ENCODE assay signal across 11 cellular contexts in the genomic region with DNA sequence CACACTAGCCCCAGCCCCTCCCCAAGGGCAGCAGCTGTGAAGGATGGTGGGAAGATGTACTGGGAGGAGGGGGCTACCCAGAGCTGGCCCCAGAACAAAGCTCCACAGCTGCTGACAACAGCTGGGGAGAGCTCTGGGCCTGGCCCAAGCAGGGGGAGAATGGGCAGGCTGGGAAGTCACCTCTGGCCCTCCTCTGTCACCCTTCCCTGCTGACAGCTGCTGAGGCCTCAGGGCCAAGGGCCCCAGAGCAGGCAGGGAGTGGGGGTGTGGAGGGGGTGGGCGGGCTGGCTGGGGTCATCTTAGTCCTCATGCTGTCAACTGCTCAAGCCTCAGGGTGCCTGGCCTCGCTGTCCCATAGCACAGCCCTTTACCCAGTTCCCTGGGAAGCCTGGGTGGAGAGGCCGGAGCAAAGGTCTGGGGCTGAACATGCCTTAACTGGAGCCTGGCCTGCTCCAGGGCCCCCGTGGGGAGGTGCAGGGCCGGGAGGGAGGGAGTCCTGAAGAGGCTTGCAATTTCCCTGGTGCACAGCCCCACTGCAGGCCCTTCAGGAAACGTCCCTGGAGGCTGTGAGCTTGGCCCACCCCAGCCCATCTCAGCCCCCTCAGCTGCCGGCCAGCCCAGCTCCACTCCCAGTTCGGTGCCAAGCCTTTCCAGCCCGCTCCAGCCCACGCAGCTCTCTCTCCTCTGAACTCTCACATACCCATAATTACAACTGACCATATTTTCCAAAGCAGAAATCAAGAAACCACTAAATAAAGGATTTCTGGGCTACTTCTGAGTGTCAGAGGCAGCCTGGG. TPM values are rescaled to one million over a fixed set of nuclear protein-coding genes. Genes with fewer than 3 reads are reported as not detected.
DNase-seq lines count a peak whose midpoint lies in the region; ATAC-seq, FAIRE-seq and TF ChIP-seq lines count a peak whose summit lies in the region.
"Had no signal": no experiment of that assay in that cellular context is flagged by ENCODE, and none has a peak within 500 bp of the region (broad histone marks: within the 10 kb centered on the region; RNA-seq: fewer than 3 reads in every experiment).

No MANE protein-coding gene starts in this region.

- H2BK15ac ChIP-seq in mesendoderm (replicated peaks; ENCODE audit: low read depth), result no peak overlapping the region

- no TSS peak for BruUV-seq in endothelial cell of umbilical vein (replicated peaks; lab: Mats Ljungman, UMichigan)

- peak; percentile 25 for TF ChIP-seq POLR2A in endothelial cell of umbilical vein (IDR thresholded peaks at IDR 0.05; ENCODE audit: low read depth, low read length)
- TF ChIP-seq POLR2A in suprapubic skin (IDR thresholded peaks at IDR 0.05), result no peak

- H2BK120ac ChIP-seq in mesendoderm (ENCODE audit: low read depth, low read length), result no peak overlapping the region

- H3K36me3 ChIP-seq in endothelial cell of umbilical vein (ENCODE audit: control insufficient read depth in 2 of 2, extremely low read depth in 1 of 2, insufficient read depth in 2 of 2, low read length in 2 of 2) (peaks cover 8 to 28% of the 10 kb centered on the region in 2 experiments), mesendoderm (ENCODE audit: control insufficient read depth, insufficient read depth, low read length) (no peaks in the 10 kb centered on the region), suprapubic skin (no peaks in the 10 kb centered on the region)

- H3K79me1 ChIP-seq in mesendoderm (ENCODE audit: low read length), result peaks cover 8% of the 10 kb centered on the region

- H3K4me3 ChIP-seq in endothelial cell of umbilical vein (replicated peaks in 1 of 3; ENCODE audit: insufficient read depth in 1 of 3, low read depth in 1 of 3, low read length in 3 of 3) (no peak overlapping the region), mesendoderm (ENCODE audit: low read length) (no peak overlapping the region), suprapubic skin (no peak overlapping the region)

- intact Hi-C loops in endothelial cell of umbilical vein (cut with micrococcal nuclease), result loop anchor here (2.0 kb wide), 1 partner anchor 63 kb away; no protein-coding TSS in a partner anchor

- no peaks in the 10 kb centered on the region for H3K27me3 ChIP-seq in endothelial cell of umbilical vein (ENCODE audit: control insufficient read depth in 2 of 2, insufficient read depth in 2 of 2, low read length in 2 of 2)
- no peaks in the 10 kb centered on the region for H3K27me3 ChIP-seq in mesendoderm (ENCODE audit: insufficient read depth, low read length, poor library complexity)
- no peaks in the 10 kb centered on the region for H3K27me3 ChIP-seq in suprapubic skin

- H3K9ac ChIP-seq in endothelial cell of umbilical vein (replicated peaks; ENCODE audit: extremely low read depth, insufficient read depth, low read length), result peak overlapping the region; percentile 49
- H3K9ac ChIP-seq in mesendoderm (ENCODE audit: low read length), result no peak overlapping the region

- H3K79me2 ChIP-seq in endothelial cell of umbilical vein (ENCODE audit: control insufficient read depth, insufficient read depth, low read length) (peaks cover 92% of the 10 kb centered on the region), mesendoderm (ENCODE audit: control insufficient read depth, insufficient read depth, low read length) (no peaks in the 10 kb centered on the region)

- dilution Hi-C loops in endothelial cell of umbilical vein (cut with MboI; ENCODE audit: extremely low pct_ligation_motif_present, low sequenced_read_pairs), result no loop called here

- FAIRE-seq in endothelial cell of umbilical vein (lab: Jason Lieb, UNC), result peak; percentile 8

- H3K9me1 ChIP-seq in endothelial cell of umbilical vein (replicated peaks; ENCODE audit: control insufficient read depth, extremely low read depth, insufficient read depth, low read length), result no peaks in the 10 kb centered on the region

- no CpG with 5 or more reads among the region's 10 CpGs for WGBS in mesendoderm (ENCODE audit: extremely low coverage, insufficient coverage, low lambda C conversion rate)
- 25% methylated on average over 5 of the region's 10 CpGs for WGBS in suprapubic skin

- ATAC-seq in HG03460 (IDR thresholded peaks at IDR 0.05; ENCODE audit: unreplicated experiment) (no peak), HG02763 (IDR thresholded peaks at IDR 0.05; ENCODE audit: unreplicated experiment) (no peak)

- POLR2A ChIA-PET in endothelial cell of umbilical vein (lab: Charles Lee), result interaction anchor here (0.5 to 1.2 kb wide), 2 partner anchors 12 to 109 kb away, joined by 6 to 7 read pairs; no protein-coding TSS in a partner anchor

- H3K18ac ChIP-seq in mesendoderm (ENCODE audit: low read length), result peak overlapping the region; percentile 75

- no peak overlapping the region for H2BK5ac ChIP-seq in mesendoderm (ENCODE audit: low read length)

- TF ChIP-seq CTCF in endothelial cell of umbilical vein (IDR thresholded peaks at IDR 0.05; ENCODE audit: extremely low read depth in 1 of 2, insufficient read depth in 1 of 2, low read depth in 1 of 2, low read length in 2 of 2) (no peak), suprapubic skin (IDR thresholded peaks at IDR 0.05) (no peak)

- H3K4me1 ChIP-seq in endothelial cell of umbilical vein (ENCODE audit: control insufficient read depth, extremely low read depth, insufficient read depth, low read length) (peaks cover 94% of the 10 kb centered on the region), mesendoderm (ENCODE audit: control insufficient read depth, low read depth, low read length) (peaks cover 15% of the 10 kb centered on the region), suprapubic skin (peaks cover 98% of the 10 kb centered on the region)

- H3K23ac ChIP-seq in mesendoderm (ENCODE audit: low read length), result no peak overlapping the region

- no peak overlapping the region for H4K5ac ChIP-seq in mesendoderm (ENCODE audit: low read length)

- no peak overlapping the region for H2AK5ac ChIP-seq in mesendoderm (ENCODE audit: low read length)

- no peak overlapping the region for H4K8ac ChIP-seq in mesendoderm (ENCODE audit: low read depth, low read length)

- H3K4me2 ChIP-seq in endothelial cell of umbilical vein (ENCODE audit: insufficient read depth, low read length), result no peak overlapping the region
- H3K4me2 ChIP-seq in mesendoderm (ENCODE audit: low read length), result no peak overlapping the region

- CTCF ChIA-PET in endothelial cell of umbilical vein (lab: Charles Lee), result interaction anchor here (1.0 to 1.9 kb wide), 8 partner anchors 10 to 52 kb away, joined by 3 to 8 read pairs (median 4); a partner anchor contains a TSS

- H3K27ac ChIP-seq in endothelial cell of umbilical vein (ENCODE audit: insufficient read depth, low read depth, low read length) (peak overlapping the region; percentile 94), mesendoderm (ENCODE audit: low read depth, low read length) (peak overlapping the region; percentile 80), suprapubic skin (peak overlapping the region; percentile 88)

- no peak overlapping the region for H2AFZ ChIP-seq in endothelial cell of umbilical vein (ENCODE audit: low read depth, low read length)

- DNase-seq in LHCN-M2 (ENCODE audit: low read depth) (peak; percentile 89), endothelial cell of umbilical vein (ENCODE audit: low read depth, low spot score) (peak; percentile 45), mesendoderm (no peak), suprapubic skin (ENCODE audit: low spot score in 2 of 2) (no peak), NCI-H748 (lab: John Stamatoyannopoulos, UW; ENCODE audit: unreplicated experiment) (no peak)
- DNase-seq in stimulated activated CD4-positive, alpha-beta T cell treated with anti-CD3 and anti-CD28 coated beads, Interleukin-4, amount 100 ng/mL, for 4 hours, result no peak
- DNase-seq: amniotic stem cell, hippocampal formation, NCI-H748 treated with DMSO at 0.1 percent for 48 hours had no signal

- peak overlapping the region; percentile 38 for H3K4ac ChIP-seq in mesendoderm (ENCODE audit: low read depth, low read length)

- H4K20me1 ChIP-seq in endothelial cell of umbilical vein (replicated peaks; ENCODE audit: control insufficient read depth, extremely low read depth, insufficient read depth, low read length), result no peaks in the 10 kb centered on the region

- H3K9me3 ChIP-seq in endothelial cell of umbilical vein (replicated peaks; ENCODE audit: control insufficient read depth, insufficient read depth, low read length) (no peaks in the 10 kb centered on the region), suprapubic skin (no peaks in the 10 kb centered on the region)

- peak overlapping the region; percentile 45 for H3K56ac ChIP-seq in mesendoderm (ENCODE audit: low read length)

- TF ChIP-seq EP300 in suprapubic skin (IDR thresholded peaks at IDR 0.05), result no peak

TF ChIP-seq in endothelial cell of umbilical vein, 7 proteins besides CTCF, POLR2A, EP300 and RAD21:
- TF ChIP-seq POLR2AphosphoS5 (IDR thresholded peaks at IDR 0.05; ENCODE audit: insufficient read depth, low read depth, low read length) (peak; percentile 42), MYC (IDR thresholded peaks at IDR 0.05; ENCODE audit: low read depth, low read length) (no peak)

RNA-seq across cellular contexts. Expression of a gene that starts 25.7 kb away (rescaled TPM):
- total RNA-seq in LHCN-M2 (2014; rRNA removed), result 106 and 143 TPM in 2 replicates
- 136 TPM for polyA plus RNA-seq in LHCN-M2 (2012)
- total RNA-seq in endothelial cell of umbilical vein, result 3,499 and 3,960 TPM in 2 replicates
- polyA plus RNA-seq in endothelial cell of umbilical vein, result 734 and 849 TPM in 2 replicates
- polyA plus RNA-seq in endothelial cell of umbilical vein (2011; cell fraction: cytosol; rRNA removed), result 751 and 1,165 TPM in 2 replicates
- 1,616 and 1,967 TPM in 2 replicates for polyA plus RNA-seq in endothelial cell of umbilical vein (2011; cell fraction: nucleus; rRNA removed)
- 1,500 and 2,412 TPM in 2 replicates for polyA plus RNA-seq in endothelial cell of umbilical vein (2012)
- 1,494 and 1,598 TPM in 2 replicates for polyA minus RNA-seq in endothelial cell of umbilical vein
- polyA minus RNA-seq in endothelial cell of umbilical vein (2011; cell fraction: cytosol; rRNA and poly(A)+ RNA removed), result 16.5 TPM
- polyA minus RNA-seq in endothelial cell of umbilical vein (2011; cell fraction: nucleus; rRNA and poly(A)+ RNA removed), result 1,216 and 2,140 TPM in 2 replicates
- polyA plus RNA-seq in mesendoderm (2013, experiment 1 of 2), result 10.1 TPM
- 9.4 TPM for polyA plus RNA-seq in mesendoderm (2013, experiment 2 of 2)
- 100 to 1,000 TPM in 3 of 4 donors, 10 to 100 TPM in 1; 97.5 to 164 (median 131) TPM for total RNA-seq in suprapubic skin

Comparison
In these comparisons a context has a peak if more than half of its experiments do, and no peak if none do; other contexts are left out.
1. DNase-seq: peak in LHCN-M2 (single experiment) and endothelial cell of umbilical vein (single experiment); none in mesendoderm (single experiment), suprapubic skin (0 of 2), stimulated activated CD4-positive, alpha-beta T cell treated with anti-CD3 and anti-CD28 coated beads, Interleukin-4, amount 100 ng/mL, for 4 hours (0 of 2) and NCI-H748 (single experiment).
2. RNA of a gene that starts 25.7 kb away (total RNA-seq): 3,499 to 3,960 TPM in endothelial cell of umbilical vein; 97.5 to 164 TPM in suprapubic skin and 106 to 143 TPM in LHCN-M2; every median in the first group is over 10 times any median in the second.
3. Peak in every context shown above with its lines, with median percentiles within 50 percentile points of each other: H3K27ac ChIP-seq.